ENCODE assay signal across 34 cellular contexts in genomic region chr9:70511858-70512257, GRCh38.
"Had no signal": no experiment of that assay in that cellular context is flagged by ENCODE, and none has a peak within 500 bp of the region (broad histone marks: within the 10 kb centered on the region; RNA-seq: fewer than 3 reads in every experiment).

No MANE protein-coding gene starts in this region.

- H3K27ac ChIP-seq: ascending aorta, breast epithelium, cardiac muscle cell, colonic mucosa, dorsolateral prefrontal cortex, esophagus muscularis mucosa, foreskin keratinocyte, gastrocnemius medialis, WERI-Rb-1 had no signal

- H3K36me3 Mint-ChIP-seq: activated naive CD4-positive, alpha-beta T cell treated with anti-CD3 and anti-CD28 coated beads, Interleukin-2, amount 50 U/mL, for 24 hours; activated naive CD8-positive, alpha-beta T cell treated with anti-CD3 and anti-CD28 coated beads for 36 hours; brain had no signal

- H3K4me3 ChIP-seq: ascending aorta, breast epithelium, cardiac muscle cell, colonic mucosa, dorsolateral prefrontal cortex, esophagus muscularis mucosa, gastrocnemius medialis had no signal

- H3K27ac Mint-ChIP-seq: activated B cell treated with CpG ODN at 0.5 μM for 24 hours; activated CD8-positive, alpha-beta T cell treated with anti-CD3 and anti-CD28 coated beads for 36 hours; activated naive CD4-positive, alpha-beta T cell treated with anti-CD3 and anti-CD28 coated beads for 36 hours; activated naive CD4-positive, alpha-beta T cell treated with anti-CD3 and anti-CD28 coated beads, Interleukin-2, amount 50 U/mL, for 24 hours; activated naive CD8-positive, alpha-beta T cell treated with anti-CD3 and anti-CD28 coated beads for 36 hours; activated T-helper 1 cell treated with anti-CD3 and anti-CD28 coated beads, Interleukin-12 subunit alpha, Interleukin-12 subunit beta, Interleukin-2, Interleukin-4 antibody, amounts not matched to agents 30 ng/mL and 10 ng/mL and 1 ng/mL, durations not matched to agents 14 hours and 24 hours and 36 hours; activated T-helper 2 cell treated with anti-CD3 and anti-CD28 coated beads, Interferon-gamma antibody, Interleukin-2, Interleukin-4, amounts not matched to agents 10 μg/mL and 5 μg/mL and 100 μg/mL, durations not matched to agents 14 hours and 24 hours and 36 hours; brain; endodermal cell; T-helper 17 cell; T-helper 2 cell treated with Interferon-gamma antibody and Interleukin-4, amounts not matched to agents 5 μg/mL and 100 μg/mL, for 36 hours had no signal

- H3K4me1 ChIP-seq: ascending aorta, breast epithelium, colonic mucosa, foreskin keratinocyte had no signal

- H3K27me3 ChIP-seq: ascending aorta, breast epithelium, cardiac muscle cell, colonic mucosa, dorsolateral prefrontal cortex, esophagus muscularis mucosa, foreskin keratinocyte, gastrocnemius medialis had no signal

- H3K9me3 ChIP-seq: ascending aorta, breast epithelium, colonic mucosa, esophagus muscularis mucosa, gastrocnemius medialis had no signal

- H3K4me3 Mint-ChIP-seq: activated B cell treated with CpG ODN at 0.5 μM for 24 hours; activated CD8-positive, alpha-beta T cell treated with anti-CD3 and anti-CD28 coated beads for 36 hours; activated naive CD4-positive, alpha-beta T cell treated with anti-CD3 and anti-CD28 coated beads for 36 hours; activated naive CD4-positive, alpha-beta T cell treated with anti-CD3 and anti-CD28 coated beads, Interleukin-2, amount 50 U/mL, for 24 hours; activated naive CD8-positive, alpha-beta T cell treated with anti-CD3 and anti-CD28 coated beads for 36 hours; activated T-helper 1 cell treated with anti-CD3 and anti-CD28 coated beads, Interleukin-12 subunit alpha, Interleukin-12 subunit beta, Interleukin-2, Interleukin-4 antibody, amounts not matched to agents 30 ng/mL and 10 ng/mL and 1 ng/mL, durations not matched to agents 14 hours and 24 hours and 36 hours; brain; endodermal cell; T-helper 17 cell; T-helper 2 cell treated with Interferon-gamma antibody and Interleukin-4, amounts not matched to agents 5 μg/mL and 100 μg/mL, for 36 hours had no signal

- H3K36me3 ChIP-seq: ascending aorta, breast epithelium, cardiac muscle cell, colonic mucosa, esophagus muscularis mucosa, gastrocnemius medialis, WERI-Rb-1 had no signal

- H3K27me3 Mint-ChIP-seq: activated CD8-positive, alpha-beta T cell treated with anti-CD3 and anti-CD28 coated beads for 36 hours; activated naive CD4-positive, alpha-beta T cell treated with anti-CD3 and anti-CD28 coated beads, Interleukin-2, amount 50 U/mL, for 24 hours; activated naive CD8-positive, alpha-beta T cell treated with anti-CD3 and anti-CD28 coated beads for 36 hours; T-helper 17 cell had no signal

- H3K4me1 Mint-ChIP-seq: activated B cell treated with CpG ODN at 0.5 μM for 24 hours; activated naive CD4-positive, alpha-beta T cell treated with anti-CD3 and anti-CD28 coated beads, Interleukin-2, amount 50 U/mL, for 24 hours; brain; endodermal cell; T-helper 17 cell had no signal

- DNase-seq: activated B cell treated with CpG ODN at 0.5 μM for 24 hours; activated CD4-positive, alpha-beta T cell treated with anti-CD3 and anti-CD28 coated beads for 48 hours; activated CD4-positive, alpha-beta T cell treated with anti-CD3 and anti-CD28 coated beads, Interleukin-2, amount 50 U/mL, for 1 hour; activated CD4-positive, alpha-beta T cell treated with anti-CD3 and anti-CD28 coated beads, Interleukin-2, amount 50 U/mL, for 48 hours; activated CD8-positive, alpha-beta memory T cell treated with anti-CD3 and anti-CD28 coated beads for 24 hours; activated CD8-positive, alpha-beta T cell treated with anti-CD3 and anti-CD28 coated beads for 36 hours; activated effector memory CD4-positive, alpha-beta T cell treated with anti-CD3 and anti-CD28 coated beads, Interleukin-2, amount 50 U/mL, for 16 hours; activated naive CD4-positive, alpha-beta T cell treated with anti-CD3 and anti-CD28 coated beads for 36 hours; activated naive CD8-positive, alpha-beta T cell treated with anti-CD3 and anti-CD28 coated beads for 36 hours; activated T-cell treated with anti-CD3 and anti-CD28 coated beads, Interleukin-2, amount 50 U/mL, for 48 hours; central memory CD4-positive, alpha-beta T cell; cerebellar nuclear complex; colonic mucosa; dorsolateral prefrontal cortex; effector memory CD4-positive, alpha-beta T cell; endodermal cell; erythroblast; foreskin keratinocyte; gastrocnemius medialis; glutamatergic neuron; T-helper 1 cell; T-helper 17 cell; T1000; WERI-Rb-1 had no signal

- ATAC-seq: activated CD4-positive, CD25-positive, alpha-beta regulatory T cell treated with anti-CD3 and anti-CD28 coated beads, Interleukin-2, amount 50 U/mL, for 24 hours; activated CD8-positive, alpha-beta T cell treated with anti-CD3 and anti-CD28 coated beads for 36 hours; foreskin keratinocyte; gastrocnemius medialis; T-helper 17 cell had no signal

- H3K9me3 Mint-ChIP-seq: activated B cell treated with CpG ODN at 0.5 μM for 24 hours; activated CD8-positive, alpha-beta T cell treated with anti-CD3 and anti-CD28 coated beads for 36 hours; activated naive CD4-positive, alpha-beta T cell treated with anti-CD3 and anti-CD28 coated beads for 36 hours; activated naive CD4-positive, alpha-beta T cell treated with anti-CD3 and anti-CD28 coated beads, Interleukin-2, amount 50 U/mL, for 24 hours; activated naive CD8-positive, alpha-beta T cell treated with anti-CD3 and anti-CD28 coated beads for 36 hours; activated T-helper 2 cell treated with anti-CD3 and anti-CD28 coated beads, Interferon-gamma antibody, Interleukin-2, Interleukin-4, amounts not matched to agents 10 μg/mL and 5 μg/mL and 100 μg/mL, durations not matched to agents 14 hours and 24 hours and 36 hours; brain; T-helper 2 cell treated with Interferon-gamma antibody and Interleukin-4, amounts not matched to agents 5 μg/mL and 100 μg/mL, for 36 hours had no signal
